In the genomic region with DNA sequence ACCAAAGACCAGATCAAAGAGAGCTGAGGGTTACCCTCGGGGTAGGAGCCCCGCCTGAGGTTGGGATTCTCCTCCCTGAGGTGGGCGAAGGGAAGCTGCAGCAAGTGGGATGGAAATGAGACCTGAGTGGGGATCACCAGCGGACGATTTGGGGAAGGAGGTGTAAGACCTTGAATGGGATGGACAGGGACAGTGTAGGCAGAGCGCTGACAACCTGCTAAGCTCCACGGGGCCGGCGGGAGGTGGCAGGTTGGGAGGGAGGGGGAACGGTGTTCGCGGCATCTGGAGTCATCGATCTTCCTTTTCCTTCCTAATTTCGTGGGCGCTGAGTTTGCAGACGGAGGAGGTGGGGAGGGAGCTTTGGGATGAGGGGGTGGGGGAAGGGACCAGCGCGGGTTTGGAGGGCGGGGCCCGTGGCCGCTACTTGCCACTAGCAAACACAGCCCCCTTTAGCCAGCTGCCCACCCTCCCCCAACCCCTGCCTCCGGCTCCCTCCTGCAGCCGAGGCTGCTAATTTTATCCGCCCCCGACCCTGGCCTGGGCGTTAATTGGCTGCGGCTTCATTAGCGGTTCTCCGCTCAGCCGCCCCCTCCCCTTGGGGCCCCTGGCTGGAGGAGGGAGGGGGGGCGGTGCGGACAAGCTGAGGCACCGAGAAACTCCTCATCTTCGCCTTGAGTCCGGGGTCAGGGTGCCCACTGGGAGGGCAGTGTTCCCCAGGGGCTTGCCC, we compare ENCODE assay signal across 13 cellular contexts. TPM values are rescaled to one million over a fixed set of nuclear protein-coding genes. Genes with fewer than 3 reads are reported as not detected.
A peak's percentile ranks its signal among the peaks of the same experiment; 100 is the strongest.
DNase-seq lines count a peak whose midpoint lies in the region; ATAC-seq and TF ChIP-seq lines count a peak whose summit lies in the region.
"Had no signal": no experiment of that assay in that cellular context is flagged by ENCODE, and none has a peak within 500 bp of the region (broad histone marks: within the 10 kb centered on the region; RNA-seq: fewer than 3 reads in every experiment).

No MANE protein-coding gene starts in this region.

- peaks cover 4% of the 10 kb centered on the region; the same call in 1 of the 2 replicates for H3K36me3 ChIP-seq in ACC112 (ENCODE audit: insufficient read depth, low read length)
- H3K36me3 ChIP-seq in GM23338 (ENCODE audit: insufficient read depth) = peaks cover 7% of the 10 kb centered on the region; the same call in 1 of the 2 replicates
- peaks cover 12% of the 10 kb centered on the region for H3K36me3 ChIP-seq in iPS-20b (ENCODE audit: insufficient read depth, low read depth, low read length)

- H3K79me2 ChIP-seq in ACC112 (ENCODE audit: control insufficient read depth, insufficient read depth, low read length, unreplicated experiment) (peaks cover 22% of the 10 kb centered on the region), GM23338 (replicated peaks; ENCODE audit: insufficient read depth) (peaks cover 19% of the 10 kb centered on the region)

- DNase-seq in GM23338 (ENCODE audit: low spot score) = peak; percentile 75
- DNase-seq in activated T-helper 1 cell treated with anti-CD3 and anti-CD28 coated beads, Interleukin-12 subunit alpha, Interleukin-12 subunit beta, Interleukin-2, Interleukin-4 antibody, amounts not matched to agents 30 ng/mL and 10 ng/mL and 1 ng/mL, durations not matched to agents 14 hours and 24 hours and 36 hours (ENCODE audit: low spot score) = no peak
- no peak for DNase-seq in anterior cingulate cortex (lab: John Stamatoyannopoulos, UW)
- no peak for DNase-seq in NCI-H1694 (lab: John Stamatoyannopoulos, UW)
- DNase-seq in NCI-H2196 (lab: John Stamatoyannopoulos, UW; ENCODE audit: unreplicated experiment) = no peak
- DNase-seq in NCI-H2196 treated with DMSO at 0.1 percent for 48 hours (lab: John Stamatoyannopoulos, UW; ENCODE audit: unreplicated experiment) = no peak
- DNase-seq: effector CD4-positive, alpha-beta T cell; kidney glomerular epithelial cell had no signal

- peaks cover 71% of the 10 kb centered on the region for H3K27me3 Mint-ChIP-seq in GM23338 (ENCODE audit: insufficient read depth, low read depth, poor library complexity)
- H3K27me3 Mint-ChIP-seq in activated T-helper 1 cell treated with anti-CD3 and anti-CD28 coated beads, Interleukin-12 subunit alpha, Interleukin-12 subunit beta, Interleukin-2, Interleukin-4 antibody, amounts not matched to agents 30 ng/mL and 10 ng/mL and 1 ng/mL, durations not matched to agents 14 hours and 24 hours and 36 hours (ENCODE audit: insufficient read depth) = peaks cover 44% of the 10 kb centered on the region

- no peak overlapping the region for H3K9ac ChIP-seq in iPS-20b (ENCODE audit: low read depth, low read length)

- H3K27ac Mint-ChIP-seq in GM23338 = no peak overlapping the region
- peak overlapping the region; percentile 69 for H3K27ac Mint-ChIP-seq in activated T-helper 1 cell treated with anti-CD3 and anti-CD28 coated beads, Interleukin-12 subunit alpha, Interleukin-12 subunit beta, Interleukin-2, Interleukin-4 antibody, amounts not matched to agents 30 ng/mL and 10 ng/mL and 1 ng/mL, durations not matched to agents 14 hours and 24 hours and 36 hours

- peak overlapping the region; percentile 87 for H3K4me2 ChIP-seq in GM23338

- peaks cover 65% of the 10 kb centered on the region for H3K4me1 Mint-ChIP-seq in GM23338
- H3K4me1 Mint-ChIP-seq in activated T-helper 1 cell treated with anti-CD3 and anti-CD28 coated beads, Interleukin-12 subunit alpha, Interleukin-12 subunit beta, Interleukin-2, Interleukin-4 antibody, amounts not matched to agents 30 ng/mL and 10 ng/mL and 1 ng/mL, durations not matched to agents 14 hours and 24 hours and 36 hours (ENCODE audit: low read depth) = peaks cover 64% of the 10 kb centered on the region

- H3K4me1 ChIP-seq in ACC112 (ENCODE audit: control insufficient read depth, insufficient read depth, low read length, unreplicated experiment) = peaks cover 24% of the 10 kb centered on the region
- H3K4me1 ChIP-seq in GM23338 (ENCODE audit: insufficient read depth) = peaks cover 59% of the 10 kb centered on the region
- H3K4me1 ChIP-seq in iPS-20b (ENCODE audit: insufficient read depth, low read length) = peaks cover 28% of the 10 kb centered on the region

- no peak overlapping the region for H2AFZ ChIP-seq in ACC112 (ENCODE audit: low read length, unreplicated experiment)
- H2AFZ ChIP-seq in GM23338 = peak overlapping the region; percentile 92

- H3K27me3 ChIP-seq in ACC112 (ENCODE audit: insufficient read depth, low read length) (peaks cover under 1% of the 10 kb centered on the region; the same call in 1 of the 2 replicates), GM23338 (ENCODE audit: insufficient read depth) (peaks cover 74% of the 10 kb centered on the region), iPS-20b (ENCODE audit: insufficient read depth, low read length) (peaks cover 75% of the 10 kb centered on the region)

- H3K9me3 ChIP-seq in iPS-20b (ENCODE audit: insufficient read depth, low read depth, low read length) = no peaks in the 10 kb centered on the region
- H3K9me3 ChIP-seq: right atrium auricular region, SJSA1 had no signal

- TF ChIP-seq CTCF in GM23338 (conservative IDR thresholded peaks at IDR 0.05; ENCODE audit: low read depth in 2 of 2) = no peak

- H3F3A ChIP-seq in GM23338 (replicated peaks; ENCODE audit: low read depth) = peaks cover 39% of the 10 kb centered on the region

- H3K36me3 Mint-ChIP-seq in GM23338 (ENCODE audit: low read depth) = peaks cover 24% of the 10 kb centered on the region
- H3K36me3 Mint-ChIP-seq in activated T-helper 1 cell treated with anti-CD3 and anti-CD28 coated beads, Interleukin-12 subunit alpha, Interleukin-12 subunit beta, Interleukin-2, Interleukin-4 antibody, amounts not matched to agents 30 ng/mL and 10 ng/mL and 1 ng/mL, durations not matched to agents 14 hours and 24 hours and 36 hours (ENCODE audit: low read depth) = peaks cover 9% of the 10 kb centered on the region

- ATAC-seq in GM23338 = peak; percentile 10
- ATAC-seq: HCT116 had no signal

- peak overlapping the region; percentile 27 for H3K4me3 ChIP-seq in ACC112 (ENCODE audit: low read depth, low read length)
- H3K4me3 ChIP-seq in GM23338 = peak overlapping the region; percentile 61
- peak overlapping the region; percentile 60 for H3K4me3 ChIP-seq in iPS-20b (ENCODE audit: low read length)
- H3K4me3 ChIP-seq: SJSA1 had no signal

- H3K9me3 Mint-ChIP-seq in GM23338 = no peaks in the 10 kb centered on the region; the same call in 2 of the 3 replicates
- no peaks in the 10 kb centered on the region for H3K9me3 Mint-ChIP-seq in activated T-helper 1 cell treated with anti-CD3 and anti-CD28 coated beads, Interleukin-12 subunit alpha, Interleukin-12 subunit beta, Interleukin-2, Interleukin-4 antibody, amounts not matched to agents 30 ng/mL and 10 ng/mL and 1 ng/mL, durations not matched to agents 14 hours and 24 hours and 36 hours

- H3K4me3 Mint-ChIP-seq in GM23338 = peak overlapping the region; percentile 76
- peak overlapping the region; percentile 43 for H3K4me3 Mint-ChIP-seq in activated T-helper 1 cell treated with anti-CD3 and anti-CD28 coated beads, Interleukin-12 subunit alpha, Interleukin-12 subunit beta, Interleukin-2, Interleukin-4 antibody, amounts not matched to agents 30 ng/mL and 10 ng/mL and 1 ng/mL, durations not matched to agents 14 hours and 24 hours and 36 hours

- H3K9me2 ChIP-seq in GM23338 (ENCODE audit: insufficient read depth) = no peaks in the 10 kb centered on the region

- no peak overlapping the region for H3K27ac ChIP-seq in ACC112 (ENCODE audit: low read depth, low read length)
- H3K27ac ChIP-seq in GM23338 (ENCODE audit: low read depth) = no peak overlapping the region
- H3K27ac ChIP-seq in iPS-20b (ENCODE audit: low read length) = no peak overlapping the region
- H3K27ac ChIP-seq: right atrium auricular region, SJSA1 had no signal

- intact Hi-C loops in activated T-helper 1 cell treated with anti-CD3 and anti-CD28 coated beads, Interleukin-12 subunit alpha, Interleukin-12 subunit beta, Interleukin-2, Interleukin-4 antibody, amounts not matched to agents 30 ng/mL and 10 ng/mL and 1 ng/mL, durations not matched to agents 14 hours and 24 hours and 36 hours (cut with micrococcal nuclease) = loop anchor here (5.0 kb wide), 1 partner anchor 139 kb away; the partner anchor contains the start of gene NAB2

- H4K20me1 ChIP-seq in GM23338 (replicated peaks; ENCODE audit: insufficient read depth) = peaks cover 16% of the 10 kb centered on the region

TF ChIP-seq in GM23338, 12 proteins besides CTCF, POLR2A, EP300 and RAD21 (continues in another document):
- TF ChIP-seq JUNB (IDR thresholded peaks at IDR 0.05; ENCODE audit: unreplicated experiment) (no peak), STAT1 (IDR thresholded peaks at IDR 0.05; ENCODE audit: unreplicated experiment) (no peak)

RNA-seq across cellular contexts. Expression of gene SHMT2, which starts 2.8 kb away (rescaled TPM):
- total RNA-seq in GM23338 (2014; rRNA removed; shearing (Covaris generic)) = 363 and 387 TPM in 2 replicates
- polyA plus RNA-seq in GM23338 (2016; fragmentation: Nextera tagmentation; extraction: Ambion mirVana) = 125 and 131 TPM in 2 replicates
- 276 and 280 TPM in 2 replicates for total RNA-seq in activated T-helper 1 cell treated with anti-CD3 and anti-CD28 coated beads, Interleukin-12 subunit alpha, Interleukin-12 subunit beta, Interleukin-2, Interleukin-4 antibody, amounts not matched to agents 30 ng/mL and 10 ng/mL and 1 ng/mL, durations not matched to agents 14 hours and 24 hours and 36 hours

RNA-seq across cellular contexts. Expression of gene NXPH4, which starts 10.2 kb away (rescaled TPM):
- 1.5 and 4.5 TPM in 2 replicates for total RNA-seq in GM23338 (2014; rRNA removed; shearing (Covaris generic))
- 0.89 and 1.1 TPM in 2 replicates for polyA plus RNA-seq in GM23338 (2016; fragmentation: Nextera tagmentation; extraction: Ambion mirVana)
- total RNA-seq in activated T-helper 1 cell treated with anti-CD3 and anti-CD28 coated beads, Interleukin-12 subunit alpha, Interleukin-12 subunit beta, Interleukin-2, Interleukin-4 antibody, amounts not matched to agents 30 ng/mL and 10 ng/mL and 1 ng/mL, durations not matched to agents 14 hours and 24 hours and 36 hours = 0.36 and 0.49 TPM in 2 replicates

RNA-seq across cellular contexts. Expression of gene STAC3, which starts 24.2 kb away (rescaled TPM):
- 1.2 and 3.0 TPM in 2 replicates for total RNA-seq in GM23338 (2014; rRNA removed; shearing (Covaris generic))
- polyA plus RNA-seq in GM23338 (2016; fragmentation: Nextera tagmentation; extraction: Ambion mirVana) = 0.48 and 0.59 TPM in 2 replicates
- total RNA-seq in activated T-helper 1 cell treated with anti-CD3 and anti-CD28 coated beads, Interleukin-12 subunit alpha, Interleukin-12 subunit beta, Interleukin-2, Interleukin-4 antibody, amounts not matched to agents 30 ng/mL and 10 ng/mL and 1 ng/mL, durations not matched to agents 14 hours and 24 hours and 36 hours = 3.1 and 4.2 TPM in 2 replicates
